In the genomic region with DNA sequence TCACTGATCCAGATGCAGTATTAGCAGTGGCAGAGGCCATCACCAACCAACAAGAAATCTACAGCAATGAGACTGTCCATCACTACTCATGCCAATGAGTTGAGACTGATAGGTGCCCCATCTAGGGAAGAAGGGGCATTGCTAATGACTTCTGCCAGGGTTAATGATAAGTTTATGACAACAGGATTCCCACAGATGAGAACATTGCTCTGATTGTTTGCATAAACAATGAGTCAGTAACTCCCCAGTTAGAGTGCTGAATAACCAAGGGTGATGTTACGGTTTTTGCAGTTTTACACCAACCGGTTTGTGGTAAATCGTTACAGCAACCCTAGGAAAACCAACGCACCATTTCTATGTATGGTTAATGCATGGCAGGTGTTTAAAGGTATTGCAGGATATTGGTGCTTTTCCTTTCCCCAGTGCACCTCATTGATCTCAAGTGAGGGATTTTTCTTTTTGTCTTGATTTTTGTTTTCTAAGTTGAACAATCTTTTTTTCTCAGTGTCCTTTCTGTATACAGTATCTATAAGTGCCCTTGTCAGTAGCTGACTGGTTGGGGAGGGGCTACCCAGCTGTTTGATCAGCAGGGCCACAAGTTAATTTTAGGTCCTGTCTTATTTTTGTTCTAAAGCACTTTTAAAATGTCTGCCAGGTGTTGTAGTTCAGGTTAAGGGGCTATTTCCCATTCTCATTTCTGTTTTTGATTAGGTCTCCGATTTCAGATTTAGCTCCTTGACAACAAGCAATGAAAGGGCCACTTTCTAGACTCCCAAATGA, we compare ENCODE assay signal across 36 cellular contexts. TPM values are rescaled to one million over a fixed set of nuclear protein-coding genes. Genes with fewer than 3 reads are reported as not detected.
DNase-seq lines count a peak whose midpoint lies in the region; ATAC-seq and TF ChIP-seq lines count a peak whose summit lies in the region.
"Had no signal": no experiment of that assay in that cellular context is flagged by ENCODE, and none has a peak within 500 bp of the region (broad histone marks: within the 10 kb centered on the region; RNA-seq: fewer than 3 reads in every experiment).

No MANE protein-coding gene starts in this region.

- H3K9me3 ChIP-seq in mammary epithelial cell (replicated peaks; ENCODE audit: insufficient read depth, low read length) (no peaks in the 10 kb centered on the region), A673 (ENCODE audit: low read depth, low read length, poor library complexity, severe bottlenecking) (no peaks in the 10 kb centered on the region)
- H3K9me3 ChIP-seq: breast epithelium, testis, vagina had no signal

- H3K4me3 ChIP-seq in mammary epithelial cell (replicated peaks in 1 of 3; ENCODE audit: insufficient read depth in 1 of 3, low read depth in 2 of 3, low read length in 3 of 3) (no peak overlapping the region), fibroblast of villous mesenchyme (ENCODE audit: low read depth, low read length) (no peak overlapping the region), A673 (ENCODE audit: low read depth, low read length, poor library complexity, severe bottlenecking) (no peak overlapping the region)
- H3K4me3 ChIP-seq: breast epithelium, neural progenitor cell, testis, vagina had no signal

- CTCF ChIA-PET in mammary epithelial cell (lab: Charles Lee; ENCODE audit: low non-redundant PET) = no interaction called here
- CTCF ChIA-PET in MCF 10A (lab: Yijun Ruan, JAX) = interaction anchor here (0.8 kb wide), 1 partner anchor 8 kb away, joined by 3 read pairs; no protein-coding TSS in a partner anchor
- CTCF ChIA-PET in A673 (lab: Charles Lee) = no interaction called here

- TF ChIP-seq CTCF in mammary epithelial cell (conservative IDR thresholded peaks at IDR 0.05 in 1 of 2, IDR thresholded peaks at IDR 0.05 in 1 of 2; ENCODE audit: extremely low read depth in 1 of 2, insufficient read depth in 1 of 2, low read depth in 1 of 2, low read length in 2 of 2) = no peak
- TF ChIP-seq CTCF in MCF 10A (IDR thresholded peaks at IDR 0.05; ENCODE audit: unreplicated experiment) = no peak
- TF ChIP-seq CTCF in fibroblast of villous mesenchyme (IDR thresholded peaks at IDR 0.05; ENCODE audit: insufficient read depth, low read depth, low read length) = no peak
- no peak for TF ChIP-seq CTCF in A673 (conservative IDR thresholded peaks at IDR 0.05; ENCODE audit: low read depth, low read length)

- no peak overlapping the region for H2AFZ ChIP-seq in mammary epithelial cell (ENCODE audit: low read depth, low read length)
- H2AFZ ChIP-seq: neural progenitor cell, parathyroid adenoma had no signal

- BruUV-seq in mammary epithelial cell (replicated peaks; lab: Mats Ljungman, UMichigan) (no TSS peak), MCF 10A (replicated peaks; lab: Mats Ljungman, UMichigan) (no TSS peak), A673 (replicated peaks; lab: Mats Ljungman, UMichigan) (no TSS peak)

- peaks cover 20% of the 10 kb centered on the region for H3K79me2 ChIP-seq in mammary epithelial cell (ENCODE audit: insufficient read depth, low read length)
- H3K79me2 ChIP-seq: parathyroid adenoma had no signal

- H3K9me3 Mint-ChIP-seq in MCF 10A (ENCODE audit: unreplicated experiment) = no peaks in the 10 kb centered on the region
- H3K9me3 Mint-ChIP-seq: activated naive CD8-positive, alpha-beta T cell treated with anti-CD3 and anti-CD28 coated beads for 36 hours; neural progenitor cell; stimulated activated naive CD8-positive, alpha-beta T cell treated with anti-CD3 and anti-CD28 coated beads, Interleukin-15, Interleukin-2, amounts not matched to agents 100 ng/mL and 50 ng/mL, for 24 hours had no signal

- H3K4me1 ChIP-seq in mammary epithelial cell (ENCODE audit: insufficient read depth, low read length) (peaks cover 12% of the 10 kb centered on the region), A673 (ENCODE audit: insufficient read depth, low read length, poor library complexity, severe bottlenecking) (peaks cover 5% of the 10 kb centered on the region)
- H3K4me1 ChIP-seq: breast epithelium had no signal

- dilution Hi-C loops in mammary epithelial cell (cut with HindIII; ENCODE audit: low sequenced_read_pairs) = loop anchor here (5.0 kb wide), 1 partner anchor 107 kb away; no protein-coding TSS in a partner anchor

- H3K27ac ChIP-seq in mammary epithelial cell (ENCODE audit: insufficient read depth, low read depth, low read length) (no peak overlapping the region), A673 (ENCODE audit: low read depth, low read length, poor library complexity, severe bottlenecking) (no peak overlapping the region)
- H3K27ac ChIP-seq: breast epithelium, neural progenitor cell, parathyroid adenoma, testis, vagina, VCaP had no signal

- H3K27ac Mint-ChIP-seq in MCF 10A (ENCODE audit: low read depth, unreplicated experiment) = no peak overlapping the region
- H3K27ac Mint-ChIP-seq: activated CD4-positive, alpha-beta T cell treated with anti-CD3 and anti-CD28 coated beads for 36 hours; activated naive CD8-positive, alpha-beta T cell treated with anti-CD3 and anti-CD28 coated beads for 36 hours; neural progenitor cell; stimulated activated naive CD8-positive, alpha-beta T cell treated with anti-CD3 and anti-CD28 coated beads, Interleukin-15, Interleukin-2, amounts not matched to agents 100 ng/mL and 50 ng/mL, for 24 hours had no signal

- in situ Hi-C loops in mammary epithelial cell (cut with MboI; ENCODE audit: low sequenced_read_pairs in 2 of 2) = no loop called here

- WGBS in mammary epithelial cell (ENCODE audit: low coverage, missing lambda C conversion rate) = 89% methylated on average over 5 of the region's 5 CpGs

- no peaks in the 10 kb centered on the region for H3K27me3 Mint-ChIP-seq in MCF 10A (ENCODE audit: insufficient read depth, unreplicated experiment)
- H3K27me3 Mint-ChIP-seq: activated CD4-positive, alpha-beta T cell treated with anti-CD3 and anti-CD28 coated beads for 36 hours; activated naive CD8-positive, alpha-beta T cell treated with anti-CD3 and anti-CD28 coated beads for 36 hours; stimulated activated naive CD8-positive, alpha-beta T cell treated with anti-CD3 and anti-CD28 coated beads, Interleukin-15, Interleukin-2, amounts not matched to agents 100 ng/mL and 50 ng/mL, for 24 hours had no signal

- H3K4me2 ChIP-seq in mammary epithelial cell (ENCODE audit: insufficient read depth, low read depth, low read length) = no peak overlapping the region
- H3K4me2 ChIP-seq: neural progenitor cell had no signal

- no peak overlapping the region for H3K9ac ChIP-seq in mammary epithelial cell (ENCODE audit: insufficient read depth, low read length)
- H3K9ac ChIP-seq: neural progenitor cell, parathyroid adenoma had no signal

- no peak overlapping the region for H3K4me3 Mint-ChIP-seq in MCF 10A (ENCODE audit: unreplicated experiment)
- H3K4me3 Mint-ChIP-seq: activated CD4-positive, alpha-beta T cell treated with anti-CD3 and anti-CD28 coated beads for 36 hours; activated naive CD8-positive, alpha-beta T cell treated with anti-CD3 and anti-CD28 coated beads for 36 hours; neural progenitor cell; stimulated activated naive CD8-positive, alpha-beta T cell treated with anti-CD3 and anti-CD28 coated beads, Interleukin-15, Interleukin-2, amounts not matched to agents 100 ng/mL and 50 ng/mL, for 24 hours had no signal

- no peaks in the 10 kb centered on the region for H3K36me3 Mint-ChIP-seq in MCF 10A (ENCODE audit: insufficient read depth, unreplicated experiment)
- H3K36me3 Mint-ChIP-seq: neural progenitor cell had no signal

- DNase-seq in mammary epithelial cell (peak; percentile 6), MCF 10A (ENCODE audit: unreplicated experiment) (no peak), LHCN-M2 (ENCODE audit: low read depth) (peak; percentile 32), fibroblast of villous mesenchyme (ENCODE audit: low read depth) (peak; percentile 24), A673 (ENCODE audit: low spot score) (no peak)
- no peak for DNase-seq in activated CD8-positive, alpha-beta memory T cell treated with anti-CD3 and anti-CD28 coated beads, Interleukin-2, amount 50 U/mL, for 4 hours
- DNase-seq: activated CD4-positive, alpha-beta T cell treated with anti-CD3 and anti-CD28 coated beads for 36 hours; activated effector memory CD4-positive, alpha-beta T cell treated with Interleukin-2 at 50 U/mL for 16 hours; activated naive CD8-positive, alpha-beta T cell treated with anti-CD3 and anti-CD28 coated beads for 36 hours; activated T-cell treated with anti-CD3 and anti-CD28 coated beads, Interleukin-2, amount 50 U/mL, for 1 hour; anterior cingulate cortex; C1 segment of cervical spinal cord; DMS79; GF-D8; GOT3; hypothalamus; IMR-90; mesendoderm; NCI-H1105; NCI-H187 treated with DMSO at 0.1 percent for 48 hours; NCI-H2227 treated with DMSO at 0.1 percent for 48 hours; NCI-H526; NK-92 treated with Interleukin-12 subunit alpha and Interleukin-12 subunit beta, amount 100 ng/mL, for 24 hours; Right ventricle myocardium superior; small intestine; stimulated activated CD4-positive, alpha-beta T cell treated with anti-CD3 and anti-CD28 coated beads, Interleukin-1b, Interleukin-23, amount 100 ng/mL, for 48 hours; T-helper 9 cell; testis had no signal

- H3K27me3 ChIP-seq in mammary epithelial cell (ENCODE audit: insufficient read depth, low read length) (no peaks in the 10 kb centered on the region), A673 (replicated peaks; ENCODE audit: insufficient read depth, low read depth, low read length, poor library complexity) (no peaks in the 10 kb centered on the region)
- H3K27me3 ChIP-seq: breast epithelium, neural progenitor cell, testis, vagina had no signal

- peaks cover 21% of the 10 kb centered on the region for H3K4me1 Mint-ChIP-seq in MCF 10A (ENCODE audit: insufficient read depth, unreplicated experiment)

- H4K20me1 ChIP-seq in mammary epithelial cell (ENCODE audit: insufficient read depth, low read length) = no peaks in the 10 kb centered on the region

- intact Hi-C loops in mammary epithelial cell (cut with micrococcal nuclease) = loop anchor here (10.0 kb wide), 1 partner anchor 70 kb away; no protein-coding TSS in a partner anchor
- intact Hi-C loops in MCF 10A (cut with micrococcal nuclease) = no loop called here
- intact Hi-C loops in A673 (cut with micrococcal nuclease; ENCODE audit: unreplicated experiment) = no loop called here

- POLR2A ChIA-PET in MCF 10A (lab: Yijun Ruan, JAX) (interaction anchor here (1.3 kb wide), 1 partner anchor 351 kb away, joined by 4 read pairs; no protein-coding TSS in a partner anchor), A673 (lab: Charles Lee; ENCODE audit: low non-redundant PET) (no interaction called here)

- H3K36me3 ChIP-seq in mammary epithelial cell (ENCODE audit: insufficient read depth, low read length) (no peaks in the 10 kb centered on the region), A673 (ENCODE audit: insufficient read depth, low read length, poor library complexity, severe bottlenecking) (no peaks in the 10 kb centered on the region)
- H3K36me3 ChIP-seq: breast epithelium, neural progenitor cell, vagina had no signal

- no peak for ATAC-seq in HG03097 (IDR thresholded peaks at IDR 0.05; ENCODE audit: low FRiP score, unreplicated experiment)
- ATAC-seq: activated CD4-positive, alpha-beta T cell treated with anti-CD3 and anti-CD28 coated beads for 36 hours; left lobe of liver had no signal

RNA-seq across cellular contexts. Expression of gene CSGALNACT2, which starts 3.9 kb away (rescaled TPM):
- 10 to 100 TPM; 13.8 to 24.5 TPM for total RNA-seq in mammary epithelial cell
- polyA plus RNA-seq in mammary epithelial cell = 8.5 TPM
- 12.6 TPM for polyA minus RNA-seq in mammary epithelial cell
- total RNA-seq in MCF 10A (2022) = 30.0 and 32.8 TPM in 2 replicates
- total RNA-seq in LHCN-M2 (2014; rRNA removed) = 13.1 and 13.4 TPM in 2 replicates
- 7.1 TPM for polyA plus RNA-seq in LHCN-M2 (2012)
- 13.2 and 17.3 TPM in 2 replicates for total RNA-seq in fibroblast of villous mesenchyme
- 16.2 and 18.6 TPM in 2 replicates for total RNA-seq in A673 (2021)

RNA-seq across cellular contexts. Expression of gene RET, which starts 57.4 kb away (rescaled TPM):
- total RNA-seq in mammary epithelial cell (1 to 10 TPM in 1 of 2 donors, under 1 TPM in 1; 0.17 to 1.5 TPM), MCF 10A (2022) (not detected in 2 replicates), LHCN-M2 (2014; rRNA removed) (under 0.01 TPM in 1 of 2 replicates, not detected in the other), fibroblast of villous mesenchyme (0.43 and 1.3 TPM in 2 replicates), A673 (2021) (68.0 and 70.1 TPM in 2 replicates)
- polyA plus RNA-seq in mammary epithelial cell = 0.80 TPM
- 0.21 TPM for polyA minus RNA-seq in mammary epithelial cell
- 0.06 TPM for polyA plus RNA-seq in LHCN-M2 (2012)
- total RNA-seq: activated naive CD8-positive, alpha-beta T cell treated with anti-CD3 and anti-CD28 coated beads for 36 hours had no signal

Comparison
In these comparisons a context has a peak if more than half of its experiments do, and no peak if none do; other contexts are left out.
1. DNase-seq: peak in mammary epithelial cell (single experiment), LHCN-M2 (single experiment) and fibroblast of villous mesenchyme (single experiment); none in MCF 10A (single experiment), A673 (single experiment) and activated CD8-positive, alpha-beta memory T cell treated with anti-CD3 and anti-CD28 coated beads, Interleukin-2, amount 50 U/mL, for 4 hours (single experiment).
2. RNA of gene RET, which starts 57.4 kb away (total RNA-seq): 68.0 to 70.1 TPM in A673; 0.17 to 1.5 TPM in mammary epithelial cell, 0.43 to 1.3 TPM in fibroblast of villous mesenchyme, not detected in MCF 10A and under 0.01 TPM in LHCN-M2; every median in the first group is over 10 times any median in the second.